ENCODE assay signal across 16 cellular contexts in the genomic region with DNA sequence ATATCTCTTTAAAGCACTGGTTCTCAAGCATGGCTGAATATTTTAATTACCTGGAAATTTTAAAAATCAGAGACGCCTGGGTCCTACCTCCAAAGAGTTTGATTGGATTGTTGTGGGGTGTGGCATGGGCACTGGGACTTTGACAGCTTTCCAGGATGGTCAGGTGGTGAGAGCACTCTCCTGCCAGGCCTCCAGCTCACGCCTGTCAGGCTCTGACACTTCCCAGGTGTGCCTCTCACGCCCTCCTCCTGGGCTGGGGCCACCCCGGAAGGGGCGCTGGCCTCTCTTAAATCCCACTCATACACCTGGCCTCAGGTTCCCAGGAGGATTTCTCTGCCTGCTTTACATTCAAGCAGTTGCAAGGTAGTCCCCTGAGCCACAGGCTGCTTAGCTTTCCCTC. TPM values are rescaled to one million over a fixed set of nuclear protein-coding genes. Genes with fewer than 3 reads are reported as not detected.
DNase-seq lines count a peak whose midpoint lies in the region; ATAC-seq, FAIRE-seq and TF ChIP-seq lines count a peak whose summit lies in the region.
"Had no signal": no experiment of that assay in that cellular context is flagged by ENCODE, and none has a peak within 500 bp of the region (broad histone marks: within the 10 kb centered on the region; RNA-seq: fewer than 3 reads in every experiment).

No MANE protein-coding gene starts in this region.

- TF ChIP-seq POLR2A in right lobe of liver (IDR thresholded peaks at IDR 0.05) (no peak), HepG2 (IDR thresholded peaks at IDR 0.05; ENCODE audit: insufficient read depth in 1 of 2, low read depth in 2 of 2, low read length in 2 of 2) (no peak), gastroesophageal sphincter (IDR thresholded peaks at IDR 0.05) (no peak)

- H3K4me3 ChIP-seq in right lobe of liver (no peak overlapping the region), HepG2 (replicated peaks in 1 of 3; ENCODE audit: insufficient read depth in 1 of 3, low read depth in 2 of 3, low read length in 3 of 3) (no peak overlapping the region), gastroesophageal sphincter (no peak overlapping the region), neuronal stem cell (ENCODE audit: low read length in 2 of 2) (no peak overlapping the region), BE2C (ENCODE audit: low read depth, low read length) (no peak overlapping the region), SJCRH30 (no peak overlapping the region)
- H3K4me3 ChIP-seq: GM12878 had no signal

- no peak overlapping the region for H3K4me2 ChIP-seq in HepG2 (ENCODE audit: low read depth, low read length)
- H3K4me2 ChIP-seq in neuronal stem cell (ENCODE audit: insufficient read depth, low read length, poor library complexity, severe bottlenecking), result no peak overlapping the region

- peaks cover 8% of the 10 kb centered on the region for H3K27me3 Mint-ChIP-seq in activated CD4-positive, alpha-beta T cell treated with anti-CD3 and anti-CD28 coated beads for 36 hours

- H3K4me3 Mint-ChIP-seq in activated CD4-positive, alpha-beta T cell treated with anti-CD3 and anti-CD28 coated beads for 36 hours, result no peak overlapping the region
- H3K4me3 Mint-ChIP-seq: naive thymus-derived CD8-positive, alpha-beta T cell; stimulated activated naive B cell treated with anti-CD40 and anti-IgM and Interleukin-4, amounts not matched to agents 10 μg/mL and 1 μg/mL and 100 μg/mL, for 72 hours had no signal

- no peak for DNase-seq in right lobe of liver
- DNase-seq in HepG2 (ENCODE audit: low spot score), result no peak
- no peak for DNase-seq in neuronal stem cell (ENCODE audit: low spot score)
- no peak for DNase-seq in BE2C
- DNase-seq in activated CD4-positive, alpha-beta T cell treated with anti-CD3 and anti-CD28 coated beads for 36 hours, result no peak
- no peak for DNase-seq in SJCRH30
- DNase-seq: activated CD8-positive, alpha-beta memory T cell treated with anti-CD3 and anti-CD28 coated beads, Interleukin-2, amount 50 U/mL, for 48 hours; anterior cingulate cortex; DMS 273 treated with DMSO at 0.1 percent for 48 hours; naive thymus-derived CD8-positive, alpha-beta T cell; NCI-H2171 treated with DMSO at 0.1 percent for 48 hours; stimulated activated naive B cell treated with anti-CD40 and anti-IgM and Interleukin-4, amounts not matched to agents 10 μg/mL and 1 μg/mL and 100 μg/mL, for 72 hours had no signal

- H3K9me3 ChIP-seq in right lobe of liver (no peaks in the 10 kb centered on the region), HepG2 (ENCODE audit: low read length) (no peaks in the 10 kb centered on the region), gastroesophageal sphincter (no peaks in the 10 kb centered on the region), neuronal stem cell (replicated peaks in 1 of 2; ENCODE audit: control insufficient read depth in 2 of 2, insufficient read depth in 1 of 2, low read depth in 1 of 2, low read length in 2 of 2) (no peaks in the 10 kb centered on the region), BE2C (no peaks in the 10 kb centered on the region), SJCRH30 (replicated peaks) (no peaks in the 10 kb centered on the region)

- intact Hi-C loops in right lobe of liver (cut with DNase I) (no loop called here), HepG2 (cut with micrococcal nuclease; ENCODE audit: unreplicated experiment) (loop anchor here (2.0 kb wide), 1 partner anchor 15 kb away; no protein-coding TSS in a partner anchor)
- intact Hi-C loops in activated CD4-positive, alpha-beta T cell treated with anti-CD3 and anti-CD28 coated beads for 36 hours (cut with DNase I, micrococcal nuclease), result no loop called here

- peak overlapping the region; percentile 93 for H3K4ac ChIP-seq in neuronal stem cell (ENCODE audit: low read length)

- WGBS in right lobe of liver (ENCODE audit: insufficient coverage, low coverage, low lambda C conversion rate, missing lambda C conversion rate), result 29% methylated on average over 1 of the region's 5 CpGs
- WGBS in HepG2 (ENCODE audit: low lambda C conversion rate), result 100% methylated on average over 4 of the region's 5 CpGs
- 73 to 80% methylated on average over 1 to 5 of the region's 5 CpGs for WGBS in gastroesophageal sphincter (ENCODE audit: low coverage in 1 of 2), 2 donors
- WGBS in neuronal stem cell (ENCODE audit: extremely low coverage in 2 of 2, insufficient read length in 2 of 2, insufficient replicate concordance in 1 of 2), 2 donors, result no CpG with 5 or more reads among the region's 5 CpGs

- H3K79me1 ChIP-seq in neuronal stem cell (ENCODE audit: low read depth, low read length), result no peaks in the 10 kb centered on the region

- no peaks in the 10 kb centered on the region for H3K36me3 Mint-ChIP-seq in activated CD4-positive, alpha-beta T cell treated with anti-CD3 and anti-CD28 coated beads for 36 hours (ENCODE audit: low read depth)
- H3K36me3 Mint-ChIP-seq: naive thymus-derived CD8-positive, alpha-beta T cell; stimulated activated naive B cell treated with anti-CD40 and anti-IgM and Interleukin-4, amounts not matched to agents 10 μg/mL and 1 μg/mL and 100 μg/mL, for 72 hours had no signal

- POLR2A ChIA-PET in HepG2 (lab: Yijun Ruan, JAX), result interaction anchor here (2.1 to 2.4 kb wide), 2 partner anchors 12 to 49 kb away, joined by 15 to 16 read pairs; partner anchors contain the start of gene AMOTL2
- POLR2A ChIA-PET in activated CD4-positive, alpha-beta T cell treated with anti-CD3 and anti-CD28 coated beads for 36 hours (lab: Charles Lee), result no interaction called here

- peak overlapping the region in 1 of 3 donors; percentile 29 for H3K27ac ChIP-seq in right lobe of liver
- no peak overlapping the region for H3K27ac ChIP-seq in HepG2 (ENCODE audit: extremely low read length, insufficient read depth, low read length)
- peak overlapping the region; percentile 30 to 89 (median 78) for H3K27ac ChIP-seq in gastroesophageal sphincter
- H3K27ac ChIP-seq in neuronal stem cell (replicated peaks; ENCODE audit: low read length), result peak overlapping the region; percentile 52
- H3K27ac ChIP-seq in SJCRH30, result no peak overlapping the region

- H3K9ac ChIP-seq in HepG2 (ENCODE audit: insufficient read depth, low read depth, low read length), result no peak overlapping the region
- H3K9ac ChIP-seq in neuronal stem cell (ENCODE audit: low read depth, low read length, poor library complexity), result no peak overlapping the region

- in situ Hi-C loops in HepG2 (cut with HindIII; ENCODE audit: extremely low pct_ligation_motif_present, low pct_unique_long_range_greater_than_20kb), result no loop called here

- peak overlapping the region; percentile 85 for H2BK5ac ChIP-seq in neuronal stem cell (ENCODE audit: low read length)

- H2BK15ac ChIP-seq in neuronal stem cell (ENCODE audit: low read length), result peak overlapping the region; percentile 85

- no peaks in the 10 kb centered on the region for H3K27me3 ChIP-seq in right lobe of liver
- H3K27me3 ChIP-seq in HepG2 (ENCODE audit: control insufficient read depth in 1 of 2, insufficient read depth in 2 of 2, low read length in 2 of 2), result no peaks in the 10 kb centered on the region
- H3K27me3 ChIP-seq in gastroesophageal sphincter, result no peaks in the 10 kb centered on the region
- no peaks in the 10 kb centered on the region for H3K27me3 ChIP-seq in neuronal stem cell (ENCODE audit: control insufficient read depth in 3 of 3, insufficient read depth in 3 of 3, low read depth in 1 of 3, low read length in 3 of 3)
- no peaks in the 10 kb centered on the region; the same call in 1 of the 2 replicates for H3K27me3 ChIP-seq in BE2C
- no peaks in the 10 kb centered on the region for H3K27me3 ChIP-seq in SJCRH30

- H4K8ac ChIP-seq in neuronal stem cell (ENCODE audit: low read depth, low read length), result no peak overlapping the region

- no peaks in the 10 kb centered on the region for H3K4me1 Mint-ChIP-seq in activated CD4-positive, alpha-beta T cell treated with anti-CD3 and anti-CD28 coated beads for 36 hours
- H3K4me1 Mint-ChIP-seq: naive thymus-derived CD8-positive, alpha-beta T cell; stimulated activated naive B cell treated with anti-CD40 and anti-IgM and Interleukin-4, amounts not matched to agents 10 μg/mL and 1 μg/mL and 100 μg/mL, for 72 hours had no signal

- no peak for FAIRE-seq in HepG2 (lab: Jason Lieb, UNC)
- FAIRE-seq: endometrium, GM12878 had no signal

- peak; percentile 36 to 74 (median 52) for ATAC-seq in right lobe of liver
- ATAC-seq in HepG2, result no peak
- no peak for ATAC-seq in gastroesophageal sphincter
- ATAC-seq in activated CD4-positive, alpha-beta T cell treated with anti-CD3 and anti-CD28 coated beads for 36 hours, result no peak
- no peak for ATAC-seq in HG03439 (IDR thresholded peaks at IDR 0.05; ENCODE audit: unreplicated experiment)
- ATAC-seq: GM12878; naive thymus-derived CD8-positive, alpha-beta T cell; stimulated activated naive B cell treated with anti-CD40 and anti-IgM and Interleukin-4, amounts not matched to agents 10 μg/mL and 1 μg/mL and 100 μg/mL, for 72 hours had no signal

- peak overlapping the region; percentile 77 for H4K91ac ChIP-seq in neuronal stem cell (ENCODE audit: low read depth, low read length, poor library complexity)

- peak overlapping the region; percentile 95 for H2AK5ac ChIP-seq in neuronal stem cell (ENCODE audit: low read depth, low read length)

- H3K36me3 ChIP-seq in right lobe of liver (no peaks in the 10 kb centered on the region), HepG2 (replicated peaks in 1 of 2; ENCODE audit: control insufficient read depth in 1 of 2, insufficient read depth in 2 of 2, low read length in 2 of 2) (no peaks in the 10 kb centered on the region), gastroesophageal sphincter (no peaks in the 10 kb centered on the region), neuronal stem cell (replicated peaks in 1 of 2; ENCODE audit: control insufficient read depth in 2 of 2, insufficient read depth in 2 of 2, low read length in 2 of 2) (no peaks in the 10 kb centered on the region), BE2C (no peaks in the 10 kb centered on the region), SJCRH30 (no peaks in the 10 kb centered on the region)

- peak overlapping the region; percentile 87 for H3K18ac ChIP-seq in neuronal stem cell (ENCODE audit: low read length)

- H3K79me2 ChIP-seq in HepG2 (ENCODE audit: insufficient read depth, low read length), result no peaks in the 10 kb centered on the region

- CTCF ChIA-PET in HepG2 (lab: Yijun Ruan, JAX; ENCODE audit: low intra/inter-chr PET ratio, low total read pairs), result no interaction called here
- CTCF ChIA-PET in activated CD4-positive, alpha-beta T cell treated with anti-CD3 and anti-CD28 coated beads for 36 hours (lab: Charles Lee), result no interaction called here

- H2AFZ ChIP-seq in HepG2 (ENCODE audit: low read length) (no peak overlapping the region), neuronal stem cell (ENCODE audit: low read length) (no peak overlapping the region)

- TF ChIP-seq RAD21 in HepG2 (CRISPR knock-in tag; IDR thresholded peaks at IDR 0.05), result no peak

- H3K23ac ChIP-seq in neuronal stem cell (ENCODE audit: low read depth, low read length, poor library complexity), result peak overlapping the region; percentile 9

- TF ChIP-seq EP300 in HepG2 (IDR thresholded peaks at IDR 0.05; ENCODE audit: low read depth in 2 of 2, low read length in 2 of 2) (no peak), HepG2 (CRISPR knock-in tag; IDR thresholded peaks at IDR 0.05; ENCODE audit: borderline replicate concordance) (no peak), gastroesophageal sphincter (IDR thresholded peaks at IDR 0.05) (no peak)

- no peak overlapping the region for H3K14ac ChIP-seq in neuronal stem cell (ENCODE audit: low read length)

- peak overlapping the region; percentile 69 for H2BK120ac ChIP-seq in neuronal stem cell (ENCODE audit: low read depth, low read length)

- H3K9me3 Mint-ChIP-seq in activated CD4-positive, alpha-beta T cell treated with anti-CD3 and anti-CD28 coated beads for 36 hours (ENCODE audit: low read depth), result no peaks in the 10 kb centered on the region
- H3K9me3 Mint-ChIP-seq: stimulated activated naive B cell treated with anti-CD40 and anti-IgM and Interleukin-4, amounts not matched to agents 10 μg/mL and 1 μg/mL and 100 μg/mL, for 72 hours had no signal

- no peaks in the 10 kb centered on the region for H4K20me1 ChIP-seq in HepG2 (ENCODE audit: insufficient read depth, low read length)

- TF ChIP-seq CTCF in right lobe of liver (IDR thresholded peaks at IDR 0.05) (no peak), HepG2 (CRISPR knock-in tag; IDR thresholded peaks at IDR 0.05) (no peak), gastroesophageal sphincter (IDR thresholded peaks at IDR 0.05) (no peak), BE2C (IDR thresholded peaks at IDR 0.05; ENCODE audit: low read depth, low read length) (no peak)

- peak overlapping the region; percentile 80 for H2BK12ac ChIP-seq in neuronal stem cell (ENCODE audit: low read length)

- H3K4me1 ChIP-seq in right lobe of liver, result peaks cover 0 to 12% (median 0%) of the 10 kb centered on the region in 4 donors
- peaks cover 64% of the 10 kb centered on the region for H3K4me1 ChIP-seq in HepG2 (ENCODE audit: insufficient read depth, low read length)
- H3K4me1 ChIP-seq in gastroesophageal sphincter, result peaks cover 12 to 53% (median 34%) of the 10 kb centered on the region in 3 donors
- H3K4me1 ChIP-seq in neuronal stem cell (ENCODE audit: control insufficient read depth in 2 of 2, insufficient read depth in 1 of 2, low read depth in 1 of 2, low read length in 2 of 2), result peaks cover 7 to 28% of the 10 kb centered on the region in 2 donors
- no peaks in the 10 kb centered on the region for H3K4me1 ChIP-seq in BE2C
- H3K4me1 ChIP-seq in SJCRH30, result peaks cover 32% of the 10 kb centered on the region

- no TSS peak for BruUV-seq in HepG2 (replicated peaks; lab: Mats Ljungman, UMichigan)

- H3K27ac Mint-ChIP-seq in activated CD4-positive, alpha-beta T cell treated with anti-CD3 and anti-CD28 coated beads for 36 hours, result no peak overlapping the region
- H3K27ac Mint-ChIP-seq: naive thymus-derived CD8-positive, alpha-beta T cell; stimulated activated naive B cell treated with anti-CD40 and anti-IgM and Interleukin-4, amounts not matched to agents 10 μg/mL and 1 μg/mL and 100 μg/mL, for 72 hours had no signal

RNA-seq across cellular contexts. Expression of gene AMOTL2, which starts 48.5 kb away (rescaled TPM):
- 10 to 100 TPM; 18.0 to 33.3 (median 21.8) TPM for total RNA-seq in right lobe of liver
- 11.5 and 17.3 TPM in 2 replicates for total RNA-seq in HepG2 (2016; rRNA removed; fragmentation: Illumina TruSeq; extraction: Trizol)
- 1.3 and 1.8 TPM in 2 replicates for total RNA-seq in HepG2 (2016; cell fraction: cytosol; rRNA removed; fragmentation: Illumina TruSeq; extraction: Trizol; ENCODE audit: low read depth)
- total RNA-seq in HepG2 (2016; cell fraction: insoluble cytoplasmic fraction; rRNA removed; fragmentation: Illumina TruSeq; extraction: Trizol), result 10.0 and 18.3 TPM in 2 replicates
- total RNA-seq in HepG2 (2016; cell fraction: membrane; rRNA removed; fragmentation: Illumina TruSeq; extraction: Trizol), result 5.3 and 5.6 TPM in 2 replicates
- 25.6 and 30.4 TPM in 2 replicates for total RNA-seq in HepG2 (2016; cell fraction: nucleus; rRNA removed; fragmentation: Illumina TruSeq; extraction: Trizol)
- polyA plus RNA-seq in HepG2 (2011; rRNA removed), result 14.0 and 18.5 TPM in 2 replicates
- polyA plus RNA-seq in HepG2 (2011; cell fraction: cytosol; rRNA removed), result 7.7 and 10.7 TPM in 2 replicates
- polyA plus RNA-seq in HepG2 (2011; cell fraction: nucleus; rRNA removed), result 39.3 and 76.1 TPM in 2 replicates
- polyA plus RNA-seq in HepG2 (2012), result 5.4 and 7.4 TPM in 2 replicates
- 0.38 and 0.55 TPM in 2 replicates for polyA plus RNA-seq in HepG2 (2016; cell fraction: cytosol; fragmentation: Illumina TruSeq; extraction: Trizol; ENCODE audit: low read depth)
- polyA plus RNA-seq in HepG2 (2016; cell fraction: insoluble cytoplasmic fraction; fragmentation: Illumina TruSeq; extraction: Trizol; ENCODE audit: low read depth), result 8.6 and 12.7 TPM in 2 replicates
- 1.5 and 1.7 TPM in 2 replicates for polyA plus RNA-seq in HepG2 (2016; cell fraction: membrane; fragmentation: Illumina TruSeq; extraction: Trizol; ENCODE audit: low read depth)
- 19.3 and 21.2 TPM in 2 replicates for polyA plus RNA-seq in HepG2 (2016; cell fraction: nucleus; fragmentation: Illumina TruSeq; extraction: Trizol; ENCODE audit: insufficient read depth, low read depth)
- 47.5 and 50.2 TPM in 2 replicates for polyA minus RNA-seq in HepG2 (2011; rRNA and poly(A)+ RNA removed; ENCODE audit: low replicate concordance)
- polyA minus RNA-seq in HepG2 (2011; cell fraction: cytosol; rRNA and poly(A)+ RNA removed), result 12.3 and 13.8 TPM in 2 replicates
- 44.1 and 53.9 TPM in 2 replicates for polyA minus RNA-seq in HepG2 (2011; cell fraction: nucleus; rRNA and poly(A)+ RNA removed)
- 100 to 1,000 TPM in 3 of 4 donors, 10 to 100 TPM in 1; 93.2 to 226 (median 153) TPM for total RNA-seq in gastroesophageal sphincter
- 61.7 TPM for polyA plus RNA-seq in neuronal stem cell (2013, experiment 1 of 2)
- 60.5 TPM for polyA plus RNA-seq in neuronal stem cell (2013, experiment 2 of 2)
- polyA plus RNA-seq in BE2C (2012; ENCODE audit: insufficient read depth, insufficient read length, low read depth), result 0.09 TPM
- total RNA-seq in activated CD4-positive, alpha-beta T cell treated with anti-CD3 and anti-CD28 coated beads for 36 hours, result under 1 TPM; 0.32 to 0.42 TPM
- 18.8 and 19.0 TPM in 2 replicates for total RNA-seq in SJCRH30 (2014; rRNA removed; shearing (Covaris generic))
- total RNA-seq: naive thymus-derived CD8-positive, alpha-beta T cell had no signal
- polyA plus RNA-seq: naive thymus-derived CD8-positive, alpha-beta T cell had no signal

Comparison
In these comparisons a context has a peak if more than half of its experiments do, and no peak if none do; other contexts are left out.
1. ATAC-seq: peak in right lobe of liver (4 of 4); none in HepG2 (single experiment), gastroesophageal sphincter (single experiment), activated CD4-positive, alpha-beta T cell treated with anti-CD3 and anti-CD28 coated beads for 36 hours (single experiment) and HG03439 (single experiment).
2. H3K27ac ChIP-seq: peak in gastroesophageal sphincter (4 of 4) and neuronal stem cell (single experiment); none in HepG2 (single experiment) and SJCRH30 (single experiment).